8 cellular contexts compared by ENCODE assay signal in genomic region chr10:42782446-42783180, GRCh38. TPM values are rescaled to one million over a fixed set of nuclear protein-coding genes. Genes with fewer than 3 reads are reported as not detected.
DNase-seq lines count a peak whose midpoint lies in the region; ATAC-seq and TF ChIP-seq lines count a peak whose summit lies in the region.

BMS1 (plus strand) TSS chr10:42782795; CDS start chr10:42784395, 1,600 bp downstream.

- H3K9me3 Mint-ChIP-seq in natural killer cell treated with Interleukin-12 subunit alpha and Interleukin-12 subunit beta and Interleukin-15 and Interleukin-18, amount 100 ng/mL, for 72 hours, result no peaks in the 10 kb centered on the region

- H3K36me3 Mint-ChIP-seq in natural killer cell treated with Interleukin-12 subunit alpha and Interleukin-12 subunit beta and Interleukin-15 and Interleukin-18, amount 100 ng/mL, for 72 hours, result peaks cover 26% of the 10 kb centered on the region

- no peak for TF ChIP-seq CTCF in fibroblast of pulmonary artery (IDR thresholded peaks at IDR 0.05; ENCODE audit: low read length, missing control alignments)

- H3K36me3 ChIP-seq in ES-I3 (ENCODE audit: insufficient read depth, low read length) (peaks cover 12% of the 10 kb centered on the region; the same call in 1 of the 2 replicates), HAP-1 (replicated peaks) (peaks cover 12% of the 10 kb centered on the region), MG63 (peaks cover 23% of the 10 kb centered on the region)

- DNase-seq in HAP-1 (ENCODE audit: low spot score in 2 of 2) (peak; percentile 89 to 93), MG63 (peak; percentile 88), SHP77 (lab: John Stamatoyannopoulos, UW) (peak; percentile 84 to 91), fibroblast of pulmonary artery (ENCODE audit: low read depth) (peak; percentile 96)
- DNase-seq in activated effector memory CD4-positive, alpha-beta T cell treated with Interleukin-2 at 50 U/mL for 16 hours, result peak; percentile 85
- peak; percentile 86 for DNase-seq in natural killer cell treated with Interleukin-12 subunit alpha and Interleukin-12 subunit beta and Interleukin-15 and Interleukin-18, amount 100 ng/mL, for 72 hours (ENCODE audit: low spot score)
- peak; percentile 86 for DNase-seq in stimulated activated naive CD4-positive, alpha-beta T cell treated with Interleukin-2 at 50 U/mL for 16 hours (lab: John Stamatoyannopoulos, UW)

- peaks cover 10 to 18% of the 10 kb centered on the region in 2 donors for H3K4me1 Mint-ChIP-seq in natural killer cell treated with Interleukin-12 subunit alpha and Interleukin-12 subunit beta and Interleukin-15 and Interleukin-18, amount 100 ng/mL, for 72 hours (ENCODE audit: low read depth in 2 of 2)

- H3K4me3 ChIP-seq in HAP-1, result peak within 1 kb of the TSS; percentile 97
- H3K4me3 ChIP-seq in MG63, result peak within 1 kb of the TSS; percentile 99
- peak within 1 kb of the TSS; percentile 94 for H3K4me3 ChIP-seq in fibroblast of pulmonary artery (replicated peaks; ENCODE audit: low read depth, low read length)

- H3K4me1 ChIP-seq in ES-I3 (ENCODE audit: insufficient read depth, low read length), result no peaks in the 10 kb centered on the region
- peaks cover 3% of the 10 kb centered on the region; the same call in 1 of the 2 replicates for H3K4me1 ChIP-seq in HAP-1

- H3K27ac Mint-ChIP-seq in natural killer cell treated with Interleukin-12 subunit alpha and Interleukin-12 subunit beta and Interleukin-15 and Interleukin-18, amount 100 ng/mL, for 72 hours, result peak within 1 kb of the TSS; percentile 90 to 92

- ATAC-seq in natural killer cell treated with Interleukin-12 subunit alpha and Interleukin-12 subunit beta and Interleukin-15 and Interleukin-18, amount 100 ng/mL, for 72 hours, result peak; percentile 95 to 96

- H3K9ac ChIP-seq in ES-I3 (ENCODE audit: low read depth, low read length), result peak within 1 kb of the TSS; percentile 72

- in situ Hi-C loops in HAP-1 (cut with MboI; ENCODE audit: low sequenced_read_pairs), result no loop called here

- H3K9me3 ChIP-seq in ES-I3 (ENCODE audit: control insufficient read depth, insufficient read depth, low read length), result no peaks in the 10 kb centered on the region
- H3K9me3 ChIP-seq in HAP-1, result no peaks in the 10 kb centered on the region
- H3K9me3 ChIP-seq in MG63, result no peaks in the 10 kb centered on the region

- peak within 1 kb of the TSS; percentile 97 for H3K4me3 Mint-ChIP-seq in natural killer cell treated with Interleukin-12 subunit alpha and Interleukin-12 subunit beta and Interleukin-15 and Interleukin-18, amount 100 ng/mL, for 72 hours

- peaks cover 5 to 15% of the 10 kb centered on the region in 2 donors for H3K27me3 Mint-ChIP-seq in natural killer cell treated with Interleukin-12 subunit alpha and Interleukin-12 subunit beta and Interleukin-15 and Interleukin-18, amount 100 ng/mL, for 72 hours

- H3K27me3 ChIP-seq in HAP-1 (ENCODE audit: low read depth) (no peaks in the 10 kb centered on the region), MG63 (no peaks in the 10 kb centered on the region)

RNA-seq across cellular contexts. Expression of gene BMS1, which starts in this region (rescaled TPM):
- total RNA-seq in MG63 (2014; rRNA removed; shearing (Covaris generic); ENCODE audit: low replicate concordance), result 20.6 and 22.0 TPM in 2 replicates
- 10 to 100 TPM; 24.1 to 34.2 TPM for total RNA-seq in natural killer cell treated with Interleukin-12 subunit alpha and Interleukin-12 subunit beta and Interleukin-15 and Interleukin-18, amount 100 ng/mL, for 72 hours

Comparison
In these comparisons a context has a peak if more than half of its experiments do, and no peak if none do; other contexts are left out.
1. Peak in every context shown above with its lines: DNase-seq, ATAC-seq and H3K4me3 ChIP-seq.